8 cellular contexts compared by ENCODE assay signal in the genomic region with DNA sequence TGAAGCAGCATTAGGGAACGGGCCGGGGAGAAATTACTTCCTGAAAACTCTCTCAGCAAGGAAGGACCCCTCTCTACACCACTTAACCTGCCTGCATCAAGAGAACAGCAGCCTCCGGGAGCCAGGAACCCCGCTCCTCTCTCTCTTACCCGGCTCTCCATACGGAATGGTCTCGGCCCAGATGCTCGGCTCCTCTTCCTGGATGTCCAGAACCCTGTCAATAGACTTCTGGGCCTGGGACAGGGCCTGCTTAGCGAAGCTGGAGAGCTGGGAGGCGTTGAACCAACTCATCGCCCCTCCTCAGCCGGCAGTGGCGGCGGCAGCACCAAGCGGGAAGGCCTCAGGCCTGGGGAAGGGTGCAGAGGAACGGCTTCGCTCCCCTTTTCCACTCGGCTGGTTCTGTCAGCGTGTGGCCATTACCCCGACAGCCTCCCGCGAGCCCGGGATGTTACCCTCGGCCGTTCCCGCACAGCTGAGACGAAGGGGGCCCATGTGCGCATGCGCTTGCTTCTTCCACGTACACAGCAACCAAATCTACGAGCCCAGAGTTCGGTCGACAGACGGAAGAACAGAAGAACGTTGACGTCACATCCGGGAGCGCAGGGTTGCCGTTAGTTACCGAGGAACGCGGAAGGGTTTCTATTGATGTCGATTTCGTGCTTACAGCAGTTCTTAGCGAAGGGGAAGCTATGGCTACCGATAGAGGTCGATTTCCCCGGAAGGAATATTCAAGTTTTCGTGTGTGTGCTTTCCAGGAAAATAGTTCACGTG. TPM values are rescaled to one million over a fixed set of nuclear protein-coding genes. Genes with fewer than 3 reads are reported as not detected.
DNase-seq lines count a peak whose midpoint lies in the region; ATAC-seq, FAIRE-seq and TF ChIP-seq lines count a peak whose summit lies in the region.

A gene with protein sequence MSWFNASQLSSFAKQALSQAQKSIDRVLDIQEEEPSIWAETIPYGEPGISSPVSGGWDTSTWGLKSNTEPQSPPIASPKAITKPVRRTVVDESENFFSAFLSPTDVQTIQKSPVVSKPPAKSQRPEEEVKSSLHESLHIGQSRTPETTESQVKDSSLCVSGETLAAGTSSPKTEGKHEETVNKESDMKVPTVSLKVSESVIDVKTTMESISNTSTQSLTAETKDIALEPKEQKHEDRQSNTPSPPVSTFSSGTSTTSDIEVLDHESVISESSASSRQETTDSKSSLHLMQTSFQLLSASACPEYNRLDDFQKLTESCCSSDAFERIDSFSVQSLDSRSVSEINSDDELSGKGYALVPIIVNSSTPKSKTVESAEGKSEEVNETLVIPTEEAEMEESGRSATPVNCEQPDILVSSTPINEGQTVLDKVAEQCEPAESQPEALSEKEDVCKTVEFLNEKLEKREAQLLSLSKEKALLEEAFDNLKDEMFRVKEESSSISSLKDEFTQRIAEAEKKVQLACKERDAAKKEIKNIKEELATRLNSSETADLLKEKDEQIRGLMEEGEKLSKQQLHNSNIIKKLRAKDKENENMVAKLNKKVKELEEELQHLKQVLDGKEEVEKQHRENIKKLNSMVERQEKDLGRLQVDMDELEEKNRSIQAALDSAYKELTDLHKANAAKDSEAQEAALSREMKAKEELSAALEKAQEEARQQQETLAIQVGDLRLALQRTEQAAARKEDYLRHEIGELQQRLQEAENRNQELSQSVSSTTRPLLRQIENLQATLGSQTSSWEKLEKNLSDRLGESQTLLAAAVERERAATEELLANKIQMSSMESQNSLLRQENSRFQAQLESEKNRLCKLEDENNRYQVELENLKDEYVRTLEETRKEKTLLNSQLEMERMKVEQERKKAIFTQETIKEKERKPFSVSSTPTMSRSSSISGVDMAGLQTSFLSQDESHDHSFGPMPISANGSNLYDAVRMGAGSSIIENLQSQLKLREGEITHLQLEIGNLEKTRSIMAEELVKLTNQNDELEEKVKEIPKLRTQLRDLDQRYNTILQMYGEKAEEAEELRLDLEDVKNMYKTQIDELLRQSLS (minus strand): TSS at position 538 of the 771 bp plus-strand sequence. CDS start 247 bp downstream, at position 291.

- H3K27me3 ChIP-seq in adrenal gland (no peaks in the 10 kb centered on the region), right atrium auricular region (no peaks in the 10 kb centered on the region)

- H3K36me3 ChIP-seq in adrenal gland (replicated peaks in 1 of 2) (peaks cover 0 to 31% of the 10 kb centered on the region in 2 donors), right atrium auricular region (peaks cover 35% of the 10 kb centered on the region)

- ATAC-seq in HG02798 (IDR thresholded peaks at IDR 0.05; ENCODE audit: poor library complexity, unreplicated experiment) = peak; percentile 97

- TF ChIP-seq CTCF in adrenal gland (IDR thresholded peaks at IDR 0.05) (no peak), right atrium auricular region (IDR thresholded peaks at IDR 0.05) (no peak)

- peak; percentile 49 for TF ChIP-seq POLR2A in GM12892 (IDR thresholded peaks at IDR 0.05; ENCODE audit: low read depth, low read length)
- peak; percentile 67 to 87 for TF ChIP-seq POLR2A in adrenal gland (IDR thresholded peaks at IDR 0.05)

- peaks cover 0 to 29% of the 10 kb centered on the region in 2 donors for H3K4me1 ChIP-seq in adrenal gland (replicated peaks in 1 of 2)
- H3K4me1 ChIP-seq in right atrium auricular region = peaks cover 0 to 20% of the 10 kb centered on the region in 2 donors

- DNase-seq in GM12892 (ENCODE audit: insufficient read length) = peak; percentile 64
- peak; percentile 99 for DNase-seq in RPMI8226
- DNase-seq in adrenal gland = peak; percentile 97 to 100 (median 99)
- DNase-seq in right atrium auricular region (ENCODE audit: low spot score) = peak; percentile 99
- DNase-seq in retina = peak; percentile 98
- DNase-seq in NCI-H1105 (lab: John Stamatoyannopoulos, UW) = no peak
- no peak for DNase-seq in NK-92 (lab: John Stamatoyannopoulos, UW; ENCODE audit: unreplicated experiment)

- H3K4me3 ChIP-seq in adrenal gland = peak within 1 kb of the TSS; percentile 5 to 81 (median 62)
- peak within 1 kb of the TSS; percentile 72 to 80 for H3K4me3 ChIP-seq in right atrium auricular region

- peak; percentile 100 for FAIRE-seq in GM12892 (lab: Jason Lieb, UNC)

- WGBS in adrenal gland, 4 donors = 0% methylated on average over 15 to 50 of the region's 50 CpGs

- peak within 1 kb of the TSS; percentile 80 to 98 (median 90) for H3K27ac ChIP-seq in adrenal gland
- peak within 1 kb of the TSS; percentile 91 to 96 for H3K27ac ChIP-seq in right atrium auricular region

- H3K9me3 ChIP-seq in adrenal gland (replicated peaks in 1 of 3) (no peaks in the 10 kb centered on the region), right atrium auricular region (no peaks in the 10 kb centered on the region)

- intact Hi-C loops in adrenal gland (cut with DNase I) = no loop called here

RNA-seq across cellular contexts. Expression of the gene that starts here (rescaled TPM):
- 25.2 TPM for polyA plus RNA-seq in GM12892 (2012; ENCODE audit: missing spikeins)
- total RNA-seq in adrenal gland (10 to 100 TPM; 16.8 to 39.6 (median 27.3) TPM), right atrium auricular region (10 to 100 TPM; 15.6 to 21.3 TPM)
- polyA plus RNA-seq in adrenal gland = 10 to 100 TPM in 1 of 3 donors, 1 to 10 TPM in 2; 6.9 to 38.1 (median 9.8) TPM

Comparison
In these comparisons a context has a peak if more than half of its experiments do, and no peak if none do; other contexts are left out.
1. DNase-seq: peak in GM12892 (single experiment), RPMI8226 (single experiment), adrenal gland (7 of 7), right atrium auricular region (single experiment) and retina (single experiment); none in NCI-H1105 (single experiment) and NK-92 (single experiment).